In the genomic region with DNA sequence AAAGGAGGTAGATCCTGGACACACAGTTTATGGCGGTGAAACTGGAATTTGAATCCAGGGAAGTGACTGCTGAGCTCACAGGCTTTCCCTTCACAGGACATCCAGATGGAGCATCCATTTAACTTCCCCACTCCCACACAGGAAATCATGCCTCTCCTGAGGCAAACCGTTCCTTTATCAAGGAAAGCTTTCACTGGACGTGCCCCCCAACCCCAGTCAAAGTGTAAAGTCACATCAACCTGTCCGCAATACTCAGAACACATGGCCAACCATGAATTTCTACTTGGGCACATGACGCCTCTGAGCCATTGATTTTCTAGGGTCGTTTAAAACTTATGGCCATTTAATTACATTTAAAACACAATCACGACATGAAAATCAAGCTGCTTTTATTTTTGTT, we compare ENCODE assay signal across 2 cellular contexts.
TF ChIP-seq lines count a peak whose summit lies in the region.

No MANE protein-coding gene starts in this region.

TF ChIP-seq in HEK293T, 16 proteins besides CTCF, POLR2A, EP300 and RAD21 (continued from another document):
- peak; percentile 52; the same call in 1 of the 2 replicates for TF ChIP-seq L3MBTL2 (conservative IDR thresholded peaks at IDR 0.05)
- no peak for TF ChIP-seq ZNF384 (IDR thresholded peaks at IDR 0.05)
- TF ChIP-seq ARNT (IDR thresholded peaks at IDR 0.05), result no peak
- TF ChIP-seq SP1 (IDR thresholded peaks at IDR 0.05), result no peak

TF ChIP-seq in H1, 55 proteins besides CTCF, POLR2A, EP300 and RAD21:
- TF ChIP-seq USF2 (IDR thresholded peaks at IDR 0.05; ENCODE audit: low read length) (no peak), PHF8 (conservative IDR thresholded peaks at IDR 0.05; ENCODE audit: low read depth, low read length) (no peak), SUZ12 (IDR thresholded peaks at IDR 0.05; ENCODE audit: low read length) (no peak), SIRT6 (IDR thresholded peaks at IDR 0.05; ENCODE audit: low read length) (no peak), BCL11A (IDR thresholded peaks at IDR 0.05; ENCODE audit: low read depth in 2 of 2, low read length in 2 of 2) (no peak), JUND (IDR thresholded peaks at IDR 0.05; ENCODE audit: low read length) (no peak), HDAC6 (IDR thresholded peaks at IDR 0.05; ENCODE audit: low read depth, low read length) (no peak), TEAD4 (IDR thresholded peaks at IDR 0.05; ENCODE audit: low read depth, low read length) (no peak)
- TF ChIP-seq, protein P1, sequence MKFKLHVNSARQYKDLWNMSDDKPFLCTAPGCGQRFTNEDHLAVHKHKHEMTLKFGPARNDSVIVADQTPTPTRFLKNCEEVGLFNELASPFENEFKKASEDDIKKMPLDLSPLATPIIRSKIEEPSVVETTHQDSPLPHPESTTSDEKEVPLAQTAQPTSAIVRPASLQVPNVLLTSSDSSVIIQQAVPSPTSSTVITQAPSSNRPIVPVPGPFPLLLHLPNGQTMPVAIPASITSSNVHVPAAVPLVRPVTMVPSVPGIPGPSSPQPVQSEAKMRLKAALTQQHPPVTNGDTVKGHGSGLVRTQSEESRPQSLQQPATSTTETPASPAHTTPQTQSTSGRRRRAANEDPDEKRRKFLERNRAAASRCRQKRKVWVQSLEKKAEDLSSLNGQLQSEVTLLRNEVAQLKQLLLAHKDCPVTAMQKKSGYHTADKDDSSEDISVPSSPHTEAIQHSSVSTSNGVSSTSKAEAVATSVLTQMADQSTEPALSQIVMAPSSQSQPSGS (IDR thresholded peaks at IDR 0.05; ENCODE audit: low read length), result no peak
TF ChIP-seq in H1: peak in this region for 0.
